ENCODE assay signal across 1 cellular context in the genomic region with DNA sequence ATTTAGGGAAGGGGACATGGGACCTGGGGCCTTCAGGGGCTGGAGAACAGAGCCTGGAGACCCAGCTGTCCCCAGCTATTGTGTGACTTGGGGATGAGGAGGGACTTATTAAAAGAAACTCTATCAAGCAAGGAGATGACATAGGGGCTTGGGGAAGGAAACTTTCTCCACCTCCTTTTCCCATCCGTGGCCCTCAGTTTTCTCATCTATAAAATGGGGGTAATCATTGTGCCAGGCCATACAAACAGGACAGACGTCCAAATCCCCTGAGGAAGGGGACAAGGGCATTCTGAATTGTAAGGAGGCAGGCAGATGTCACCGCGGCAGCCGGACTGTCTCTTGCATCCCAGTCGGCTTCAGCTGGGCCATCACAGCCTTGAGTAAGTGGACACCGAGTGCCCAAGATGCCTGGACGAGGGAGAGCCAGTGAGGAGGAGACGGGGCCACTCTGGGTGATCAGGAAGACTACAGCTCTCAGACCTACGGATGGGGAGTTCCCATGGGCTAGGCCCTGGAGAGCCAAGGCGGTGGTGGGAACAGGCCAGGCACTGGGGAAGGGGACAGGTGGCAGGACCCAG.
A peak's percentile ranks its signal among the peaks of the same experiment; 100 is the strongest.
TF ChIP-seq lines count a peak whose summit lies in the region.

No MANE protein-coding gene starts in this region.

TF ChIP-seq in K562, 482 proteins besides CTCF, POLR2A, EP300 and RAD21 (continues in another document):
- TF ChIP-seq EGR1 (conservative IDR thresholded peaks at IDR 0.05) (no peak), EHMT2 (IDR thresholded peaks at IDR 0.05) (no peak), HEY1 (CRISPR knock-in tag; IDR thresholded peaks at IDR 0.05; ENCODE audit: borderline replicate concordance) (no peak), ZNF347 (CRISPR knock-in tag; IDR thresholded peaks at IDR 0.05; ENCODE audit: low read depth) (no peak), ZNF584 (CRISPR knock-in tag; IDR thresholded peaks at IDR 0.05; ENCODE audit: low read depth) (no peak), MEIS2 (IDR thresholded peaks at IDR 0.05; ENCODE audit: partially characterized antibody) (no peak), CHD4 (IDR thresholded peaks at IDR 0.05; ENCODE audit: insufficient read depth, insufficient replicate concordance, low read depth, low read length, poor library complexity, severe bottlenecking) (peak; percentile 65), KAT7 (CRISPR knock-in tag; IDR thresholded peaks at IDR 0.05; ENCODE audit: borderline replicate concordance) (no peak), HMG20A (CRISPR knock-in tag; conservative IDR thresholded peaks at IDR 0.05) (no peak), HCFC1 (IDR thresholded peaks at IDR 0.05; ENCODE audit: low read depth, low read length) (no peak), SP2 (IDR thresholded peaks at IDR 0.05; ENCODE audit: extremely low read depth, low read depth, low read length, poor library complexity, severe bottlenecking) (no peak), SMC3 (conservative IDR thresholded peaks at IDR 0.05; ENCODE audit: insufficient read depth, low read depth, low read length) (no peak), ADNP (tag; IDR thresholded peaks at IDR 0.05) (peak; percentile 72), ZNF668 (CRISPR knock-in tag; IDR thresholded peaks at IDR 0.05) (no peak), L3MBTL2 (IDR thresholded peaks at IDR 0.05) (no peak), CXXC5 (CRISPR knock-in tag; IDR thresholded peaks at IDR 0.05) (no peak), PHB2 (IDR thresholded peaks at IDR 0.05; ENCODE audit: low read depth) (no peak), ZFX (CRISPR knock-in tag; IDR thresholded peaks at IDR 0.05) (peak; percentile 27; the same call in 1 of the 2 replicates), XRCC4 (IDR thresholded peaks at IDR 0.05; ENCODE audit: extremely low read depth, insufficient read depth, insufficient read length) (no peak), SMAD3 (CRISPR knock-in tag; conservative IDR thresholded peaks at IDR 0.05) (no peak), ZNF165 (CRISPR knock-in tag; IDR thresholded peaks at IDR 0.05; ENCODE audit: borderline replicate concordance) (no peak), SMARCB1 (IDR thresholded peaks at IDR 0.05; ENCODE audit: insufficient read length, low read depth) (no peak), ZNF282 (CRISPR knock-in tag; IDR thresholded peaks at IDR 0.05) (no peak), TARDBP (IDR thresholded peaks at IDR 0.05) (no peak), ZNF134 (CRISPR knock-in tag; conservative IDR thresholded peaks at IDR 0.05) (no peak), TRIM24 (IDR thresholded peaks at IDR 0.05) (no peak), SRF (CRISPR knock-in tag; IDR thresholded peaks at IDR 0.05) (no peak)
- TF ChIP-seq, protein P1, sequence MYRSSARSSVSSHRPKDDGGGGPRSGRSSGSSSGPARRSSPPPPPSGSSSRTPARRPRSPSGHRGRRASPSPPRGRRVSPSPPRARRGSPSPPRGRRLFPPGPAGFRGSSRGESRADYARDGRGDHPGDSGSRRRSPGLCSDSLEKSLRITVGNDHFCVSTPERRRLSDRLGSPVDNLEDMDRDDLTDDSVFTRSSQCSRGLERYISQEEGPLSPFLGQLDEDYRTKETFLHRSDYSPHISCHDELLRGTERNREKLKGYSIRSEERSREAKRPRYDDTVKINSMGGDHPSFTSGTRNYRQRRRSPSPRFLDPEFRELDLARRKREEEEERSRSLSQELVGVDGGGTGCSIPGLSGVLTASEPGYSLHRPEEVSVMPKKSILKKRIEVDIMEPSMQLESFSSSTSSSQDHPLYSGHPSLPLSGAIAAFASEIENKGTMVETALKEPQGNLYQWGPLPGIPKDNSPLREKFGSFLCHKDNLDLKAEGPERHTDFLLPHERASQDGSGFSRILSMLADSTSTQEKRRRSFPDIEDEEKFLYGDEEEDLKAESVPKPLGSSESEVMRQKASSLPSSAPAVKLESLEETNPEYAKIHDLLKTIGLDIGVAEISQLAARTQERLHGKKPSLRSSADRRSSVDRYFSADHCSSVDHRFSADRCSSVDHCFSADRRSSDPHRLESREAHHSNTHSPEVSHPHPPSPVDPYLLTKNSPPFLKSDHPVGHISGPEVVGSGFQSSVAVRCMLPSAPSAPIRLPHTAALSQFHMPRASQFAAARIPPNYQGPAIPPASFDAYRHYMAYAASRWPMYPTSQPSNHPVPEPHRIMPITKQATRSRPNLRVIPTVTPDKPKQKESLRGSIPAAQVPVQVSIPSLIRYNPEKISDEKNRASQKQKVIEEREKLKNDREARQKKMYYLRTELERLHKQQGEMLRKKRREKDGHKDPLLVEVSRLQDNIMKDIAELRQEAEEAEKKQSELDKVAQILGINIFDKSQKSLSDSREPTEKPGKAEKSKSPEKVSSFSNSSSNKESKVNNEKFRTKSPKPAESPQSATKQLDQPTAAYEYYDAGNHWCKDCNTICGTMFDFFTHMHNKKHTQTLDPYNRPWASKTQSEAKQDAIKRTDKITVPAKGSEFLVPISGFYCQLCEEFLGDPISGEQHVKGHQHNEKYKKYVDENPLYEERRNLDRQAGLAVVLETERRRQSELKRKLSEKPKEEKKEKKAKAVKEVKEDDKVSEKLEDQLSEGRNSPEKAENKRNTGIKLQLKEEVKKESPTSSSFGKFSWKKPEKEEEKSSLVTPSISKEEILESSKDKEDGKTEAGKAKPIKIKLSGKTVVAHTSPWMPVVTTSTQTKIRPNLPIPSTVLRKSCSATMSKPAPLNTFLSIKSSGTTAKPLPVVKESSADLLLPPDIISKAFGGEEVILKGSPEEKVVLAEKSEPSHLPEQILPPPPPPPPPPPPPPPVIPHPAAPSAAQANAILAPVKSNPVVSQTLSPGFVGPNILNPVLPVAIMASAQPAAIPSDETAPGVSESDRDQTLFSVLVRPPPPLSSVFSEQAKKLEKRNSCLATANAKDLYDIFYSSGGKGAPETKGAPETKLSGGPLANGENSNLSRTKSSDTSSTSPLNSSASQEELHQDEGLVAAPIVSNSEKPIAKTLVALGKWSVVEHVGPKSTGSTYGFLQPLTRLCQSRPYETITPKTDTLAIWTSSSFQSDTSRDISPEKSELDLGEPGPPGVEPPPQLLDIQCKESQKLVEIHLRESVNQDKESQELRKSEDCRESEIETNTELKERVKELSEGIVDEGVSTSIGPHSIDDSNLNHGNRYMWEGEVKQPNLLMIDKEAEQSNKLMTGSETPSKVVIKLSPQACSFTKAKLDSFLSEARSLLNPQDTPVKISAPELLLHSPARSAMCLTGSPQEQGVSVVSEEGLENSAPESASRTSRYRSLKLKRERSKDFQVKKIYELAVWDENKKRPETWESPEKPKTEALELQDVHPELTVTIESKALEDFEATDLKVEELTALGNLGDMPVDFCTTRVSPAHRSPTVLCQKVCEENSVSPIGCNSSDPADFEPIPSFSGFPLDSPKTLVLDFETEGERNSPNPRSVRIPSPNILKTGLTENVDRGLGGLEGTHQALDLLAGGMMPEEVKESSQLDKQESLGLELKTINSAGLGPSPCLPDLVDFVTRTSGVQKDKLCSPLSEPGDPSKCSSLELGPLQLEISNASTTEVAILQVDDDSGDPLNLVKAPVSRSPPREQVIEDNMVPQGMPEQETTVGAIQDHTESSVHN (IDR thresholded peaks at IDR 0.05; ENCODE audit: borderline replicate concordance in 1 of 2, low read depth in 1 of 2), result no peak
- TF ChIP-seq, protein P2, sequence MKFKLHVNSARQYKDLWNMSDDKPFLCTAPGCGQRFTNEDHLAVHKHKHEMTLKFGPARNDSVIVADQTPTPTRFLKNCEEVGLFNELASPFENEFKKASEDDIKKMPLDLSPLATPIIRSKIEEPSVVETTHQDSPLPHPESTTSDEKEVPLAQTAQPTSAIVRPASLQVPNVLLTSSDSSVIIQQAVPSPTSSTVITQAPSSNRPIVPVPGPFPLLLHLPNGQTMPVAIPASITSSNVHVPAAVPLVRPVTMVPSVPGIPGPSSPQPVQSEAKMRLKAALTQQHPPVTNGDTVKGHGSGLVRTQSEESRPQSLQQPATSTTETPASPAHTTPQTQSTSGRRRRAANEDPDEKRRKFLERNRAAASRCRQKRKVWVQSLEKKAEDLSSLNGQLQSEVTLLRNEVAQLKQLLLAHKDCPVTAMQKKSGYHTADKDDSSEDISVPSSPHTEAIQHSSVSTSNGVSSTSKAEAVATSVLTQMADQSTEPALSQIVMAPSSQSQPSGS (CRISPR knock-in tag; IDR thresholded peaks at IDR 0.05), result no peak
- TF ChIP-seq, protein P3, sequence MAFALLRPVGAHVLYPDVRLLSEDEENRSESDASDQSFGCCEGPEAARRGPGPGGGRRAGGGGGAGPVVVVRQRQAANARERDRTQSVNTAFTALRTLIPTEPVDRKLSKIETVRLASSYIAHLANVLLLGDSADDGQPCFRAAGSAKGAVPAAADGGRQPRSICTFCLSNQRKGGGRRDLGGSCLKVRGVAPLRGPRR (CRISPR knock-in tag; IDR thresholded peaks at IDR 0.05), result no peak
- TF ChIP-seq, protein P4, sequence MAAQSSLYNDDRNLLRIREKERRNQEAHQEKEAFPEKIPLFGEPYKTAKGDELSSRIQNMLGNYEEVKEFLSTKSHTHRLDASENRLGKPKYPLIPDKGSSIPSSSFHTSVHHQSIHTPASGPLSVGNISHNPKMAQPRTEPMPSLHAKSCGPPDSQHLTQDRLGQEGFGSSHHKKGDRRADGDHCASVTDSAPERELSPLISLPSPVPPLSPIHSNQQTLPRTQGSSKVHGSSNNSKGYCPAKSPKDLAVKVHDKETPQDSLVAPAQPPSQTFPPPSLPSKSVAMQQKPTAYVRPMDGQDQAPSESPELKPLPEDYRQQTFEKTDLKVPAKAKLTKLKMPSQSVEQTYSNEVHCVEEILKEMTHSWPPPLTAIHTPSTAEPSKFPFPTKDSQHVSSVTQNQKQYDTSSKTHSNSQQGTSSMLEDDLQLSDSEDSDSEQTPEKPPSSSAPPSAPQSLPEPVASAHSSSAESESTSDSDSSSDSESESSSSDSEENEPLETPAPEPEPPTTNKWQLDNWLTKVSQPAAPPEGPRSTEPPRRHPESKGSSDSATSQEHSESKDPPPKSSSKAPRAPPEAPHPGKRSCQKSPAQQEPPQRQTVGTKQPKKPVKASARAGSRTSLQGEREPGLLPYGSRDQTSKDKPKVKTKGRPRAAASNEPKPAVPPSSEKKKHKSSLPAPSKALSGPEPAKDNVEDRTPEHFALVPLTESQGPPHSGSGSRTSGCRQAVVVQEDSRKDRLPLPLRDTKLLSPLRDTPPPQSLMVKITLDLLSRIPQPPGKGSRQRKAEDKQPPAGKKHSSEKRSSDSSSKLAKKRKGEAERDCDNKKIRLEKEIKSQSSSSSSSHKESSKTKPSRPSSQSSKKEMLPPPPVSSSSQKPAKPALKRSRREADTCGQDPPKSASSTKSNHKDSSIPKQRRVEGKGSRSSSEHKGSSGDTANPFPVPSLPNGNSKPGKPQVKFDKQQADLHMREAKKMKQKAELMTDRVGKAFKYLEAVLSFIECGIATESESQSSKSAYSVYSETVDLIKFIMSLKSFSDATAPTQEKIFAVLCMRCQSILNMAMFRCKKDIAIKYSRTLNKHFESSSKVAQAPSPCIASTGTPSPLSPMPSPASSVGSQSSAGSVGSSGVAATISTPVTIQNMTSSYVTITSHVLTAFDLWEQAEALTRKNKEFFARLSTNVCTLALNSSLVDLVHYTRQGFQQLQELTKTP (IDR thresholded peaks at IDR 0.05; ENCODE audit: low read depth in 1 of 2, partially characterized antibody in 2 of 2), result no peak
- TF ChIP-seq, protein P5, sequence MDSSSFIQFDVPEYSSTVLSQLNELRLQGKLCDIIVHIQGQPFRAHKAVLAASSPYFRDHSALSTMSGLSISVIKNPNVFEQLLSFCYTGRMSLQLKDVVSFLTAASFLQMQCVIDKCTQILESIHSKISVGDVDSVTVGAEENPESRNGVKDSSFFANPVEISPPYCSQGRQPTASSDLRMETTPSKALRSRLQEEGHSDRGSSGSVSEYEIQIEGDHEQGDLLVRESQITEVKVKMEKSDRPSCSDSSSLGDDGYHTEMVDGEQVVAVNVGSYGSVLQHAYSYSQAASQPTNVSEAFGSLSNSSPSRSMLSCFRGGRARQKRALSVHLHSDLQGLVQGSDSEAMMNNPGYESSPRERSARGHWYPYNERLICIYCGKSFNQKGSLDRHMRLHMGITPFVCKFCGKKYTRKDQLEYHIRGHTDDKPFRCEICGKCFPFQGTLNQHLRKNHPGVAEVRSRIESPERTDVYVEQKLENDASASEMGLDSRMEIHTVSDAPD (CRISPR knock-in tag; IDR thresholded peaks at IDR 0.05), result no peak
- TF ChIP-seq, protein P6, sequence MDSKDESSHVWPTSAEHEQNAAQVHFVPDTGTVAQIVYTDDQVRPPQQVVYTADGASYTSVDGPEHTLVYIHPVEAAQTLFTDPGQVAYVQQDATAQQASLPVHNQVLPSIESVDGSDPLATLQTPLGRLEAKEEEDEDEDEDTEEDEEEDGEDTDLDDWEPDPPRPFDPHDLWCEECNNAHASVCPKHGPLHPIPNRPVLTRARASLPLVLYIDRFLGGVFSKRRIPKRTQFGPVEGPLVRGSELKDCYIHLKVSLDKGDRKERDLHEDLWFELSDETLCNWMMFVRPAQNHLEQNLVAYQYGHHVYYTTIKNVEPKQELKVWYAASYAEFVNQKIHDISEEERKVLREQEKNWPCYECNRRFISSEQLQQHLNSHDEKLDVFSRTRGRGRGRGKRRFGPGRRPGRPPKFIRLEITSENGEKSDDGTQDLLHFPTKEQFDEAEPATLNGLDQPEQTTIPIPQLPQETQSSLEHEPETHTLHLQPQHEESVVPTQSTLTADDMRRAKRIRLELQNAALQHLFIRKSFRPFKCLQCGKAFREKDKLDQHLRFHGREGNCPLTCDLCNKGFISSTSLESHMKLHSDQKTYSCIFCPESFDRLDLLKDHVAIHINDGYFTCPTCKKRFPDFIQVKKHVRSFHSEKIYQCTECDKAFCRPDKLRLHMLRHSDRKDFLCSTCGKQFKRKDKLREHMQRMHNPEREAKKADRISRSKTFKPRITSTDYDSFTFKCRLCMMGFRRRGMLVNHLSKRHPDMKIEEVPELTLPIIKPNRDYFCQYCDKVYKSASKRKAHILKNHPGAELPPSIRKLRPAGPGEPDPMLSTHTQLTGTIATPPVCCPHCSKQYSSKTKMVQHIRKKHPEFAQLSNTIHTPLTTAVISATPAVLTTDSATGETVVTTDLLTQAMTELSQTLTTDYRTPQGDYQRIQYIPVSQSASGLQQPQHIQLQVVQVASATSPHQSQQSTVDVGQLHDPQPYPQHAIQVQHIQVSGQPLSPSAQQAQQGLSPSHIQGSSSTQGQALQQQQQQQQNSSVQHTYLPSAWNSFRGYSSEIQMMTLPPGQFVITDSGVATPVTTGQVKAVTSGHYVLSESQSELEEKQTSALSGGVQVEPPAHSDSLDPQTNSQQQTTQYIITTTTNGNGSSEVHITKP (IDR thresholded peaks at IDR 0.05; ENCODE audit: partially characterized antibody), result no peak
